1 cellular context compared by ENCODE assay signal in genomic region chr3:111695584-111696213, GRCh38.
TF ChIP-seq lines count a peak whose summit lies in the region.

No MANE protein-coding gene starts in this region.

TF ChIP-seq in SK-N-SH, 30 proteins besides CTCF, POLR2A, EP300 and RAD21 (continued from another document):
- TF ChIP-seq POLR2AphosphoS5 (IDR thresholded peaks at IDR 0.05; ENCODE audit: low read depth, low read length) (peak; percentile 19; the same call in 1 of the 2 replicates), SIN3A (IDR thresholded peaks at IDR 0.05; ENCODE audit: borderline replicate concordance, low read depth, low read length) (no peak), GABPA (IDR thresholded peaks at IDR 0.05; ENCODE audit: low read depth) (no peak), TCF12 (IDR thresholded peaks at IDR 0.05) (peak; percentile 81), REST (IDR thresholded peaks at IDR 0.05; ENCODE audit: low read depth, low read length) (no peak), MAX (IDR thresholded peaks at IDR 0.05; ENCODE audit: low read depth) (peak; percentile 61; the same call in 1 of the 2 replicates), RCOR1 (IDR thresholded peaks at IDR 0.05; ENCODE audit: low read length) (no peak), MEF2A (IDR thresholded peaks at IDR 0.05; ENCODE audit: borderline replicate concordance, low read depth) (0 out of 2 replicates have a peak, but pooled peaks have one; percentile 15), ZBTB33 (IDR thresholded peaks at IDR 0.05; ENCODE audit: borderline replicate concordance, low read depth) (0 out of 2 replicates have a peak, but pooled peaks have one; percentile 15), SMC3 (IDR thresholded peaks at IDR 0.05; ENCODE audit: low read depth, low read length) (no peak), MXI1 (IDR thresholded peaks at IDR 0.05; ENCODE audit: low read depth, low read length) (no peak), YY1 (IDR thresholded peaks at IDR 0.05; ENCODE audit: low read depth) (peak; percentile 73; the same call in 1 of the 2 replicates), FOXM1 (IDR thresholded peaks at IDR 0.05; ENCODE audit: low read depth) (peak; percentile 85)
